ENCODE assay signal across 9 cellular contexts in genomic region chr12:57458665-57459054, GRCh38. TPM values are rescaled to one million over a fixed set of nuclear protein-coding genes. Genes with fewer than 3 reads are reported as not detected.
DNase-seq lines count a peak whose midpoint lies in the region; ATAC-seq, FAIRE-seq and TF ChIP-seq lines count a peak whose summit lies in the region.
"Had no signal": no experiment of that assay in that cellular context is flagged by ENCODE, and none has a peak within 500 bp of the region (broad histone marks: within the 10 kb centered on the region; RNA-seq: fewer than 3 reads in every experiment).

No MANE protein-coding gene starts in this region.

- no peaks in the 10 kb centered on the region for H3K9me3 ChIP-seq in mammary epithelial cell (replicated peaks; ENCODE audit: insufficient read depth, low read length)
- no peaks in the 10 kb centered on the region for H3K9me3 ChIP-seq in mucosa of rectum (ENCODE audit: control insufficient read depth in 2 of 2, low read length in 2 of 2)

- DNase-seq in stimulated activated naive CD8-positive, alpha-beta T cell treated with anti-CD3 and anti-CD28 coated beads, Interleukin-15, Interleukin-2, amounts not matched to agents 100 U/mL and 50 U/mL, for 24 hours = no peak
- DNase-seq in mammary epithelial cell = no peak
- DNase-seq in urothelium cell line (ENCODE audit: low spot score) = no peak
- DNase-seq in superior temporal gyrus (ENCODE audit: extremely low spot score) = no peak

- in situ Hi-C loops in mammary epithelial cell (cut with MboI; ENCODE audit: low sequenced_read_pairs in 2 of 2) = loop anchor here (5.0 to 10.0 kb wide), 3 partner anchors 146 to 194 kb away; no protein-coding TSS in a partner anchor

- H3K9ac ChIP-seq in mammary epithelial cell (ENCODE audit: insufficient read depth, low read length) (peak overlapping the region; percentile 7), mucosa of rectum (ENCODE audit: low read depth in 1 of 2, low read length in 2 of 2) (peak overlapping the region; percentile 79 to 92)

- H3K4me1 ChIP-seq in mammary epithelial cell (ENCODE audit: insufficient read depth, low read length) (peaks cover 32% of the 10 kb centered on the region), mucosa of rectum (ENCODE audit: control insufficient read depth in 2 of 2, insufficient read depth in 2 of 2, low read length in 2 of 2) (peaks cover 30 to 39% of the 10 kb centered on the region in 2 donors)

- peak overlapping the region; percentile 91 for H3K27ac Mint-ChIP-seq in stimulated activated naive CD8-positive, alpha-beta T cell treated with anti-CD3 and anti-CD28 coated beads, Interleukin-15, Interleukin-2, amounts not matched to agents 100 ng/mL and 50 ng/mL, for 24 hours

- H3K9me3 Mint-ChIP-seq in stimulated activated naive CD8-positive, alpha-beta T cell treated with anti-CD3 and anti-CD28 coated beads, Interleukin-15, Interleukin-2, amounts not matched to agents 100 ng/mL and 50 ng/mL, for 24 hours = no peaks in the 10 kb centered on the region

- intact Hi-C loops in mammary epithelial cell (cut with micrococcal nuclease) = loop anchor here (2.0 kb wide), 2 partner anchors 60 to 164 kb away; no protein-coding TSS in a partner anchor

- 60% methylated on average over 3 of the region's 3 CpGs for WGBS in mammary epithelial cell (ENCODE audit: low coverage, missing lambda C conversion rate)

- H3K36me3 Mint-ChIP-seq in stimulated activated naive CD8-positive, alpha-beta T cell treated with anti-CD3 and anti-CD28 coated beads, Interleukin-15, Interleukin-2, amounts not matched to agents 100 ng/mL and 50 ng/mL, for 24 hours (ENCODE audit: low read depth) = no peaks in the 10 kb centered on the region

- dilution Hi-C loops in mammary epithelial cell (cut with HindIII; ENCODE audit: low sequenced_read_pairs) = no loop called here

- no peak for TF ChIP-seq CTCF in mammary epithelial cell (conservative IDR thresholded peaks at IDR 0.05 in 1 of 2, IDR thresholded peaks at IDR 0.05 in 1 of 2; ENCODE audit: extremely low read depth in 1 of 2, insufficient read depth in 1 of 2, low read depth in 1 of 2, low read length in 2 of 2)

- H3K36me3 ChIP-seq in mammary epithelial cell (ENCODE audit: insufficient read depth, low read length) = no peaks in the 10 kb centered on the region
- H3K36me3 ChIP-seq in mucosa of rectum (ENCODE audit: control insufficient read depth in 2 of 2, insufficient read depth in 2 of 2, low read length in 2 of 2) = no peaks in the 10 kb centered on the region

- peak overlapping the region; percentile 92 for H3K4me3 Mint-ChIP-seq in stimulated activated naive CD8-positive, alpha-beta T cell treated with anti-CD3 and anti-CD28 coated beads, Interleukin-15, Interleukin-2, amounts not matched to agents 100 ng/mL and 50 ng/mL, for 24 hours

- peak overlapping the region; percentile 53 to 81 (median 68) for H3K4me3 ChIP-seq in mammary epithelial cell (replicated peaks in 1 of 3; ENCODE audit: insufficient read depth in 1 of 3, low read depth in 2 of 3, low read length in 3 of 3)
- peak overlapping the region; percentile 85 to 92 for H3K4me3 ChIP-seq in mucosa of rectum (ENCODE audit: low read length in 2 of 2)

- no peaks in the 10 kb centered on the region for H3K27me3 ChIP-seq in mammary epithelial cell (ENCODE audit: insufficient read depth, low read length)
- H3K27me3 ChIP-seq in mucosa of rectum (ENCODE audit: control insufficient read depth in 2 of 2, insufficient read depth in 2 of 2, low read length in 2 of 2) = peaks cover 9 to 11% of the 10 kb centered on the region in 2 donors

- FAIRE-seq in urothelium cell line (lab: Jason Lieb, UNC) = no peak

- CTCF ChIA-PET in mammary epithelial cell (lab: Charles Lee; ENCODE audit: low non-redundant PET) = interaction anchor here (0.6 to 0.7 kb wide), 2 partner anchors 90 to 229 kb away, joined by 4 read pairs; partner anchors contain the start of gene SHMT2

- no peaks in the 10 kb centered on the region for H3K27me3 Mint-ChIP-seq in stimulated activated naive CD8-positive, alpha-beta T cell treated with anti-CD3 and anti-CD28 coated beads, Interleukin-15, Interleukin-2, amounts not matched to agents 100 ng/mL and 50 ng/mL, for 24 hours

- H3K4me2 ChIP-seq in mammary epithelial cell (ENCODE audit: insufficient read depth, low read depth, low read length) = peak overlapping the region; percentile 89

- ATAC-seq in stimulated activated naive CD8-positive, alpha-beta T cell treated with anti-CD3 and anti-CD28 coated beads, Interleukin-15, Interleukin-2, amounts not matched to agents 100 U/mL and 50 U/mL, for 24 hours = no peak
- ATAC-seq in GM21576 (IDR thresholded peaks at IDR 0.05; ENCODE audit: unreplicated experiment) (no peak), HG03097 (IDR thresholded peaks at IDR 0.05; ENCODE audit: low FRiP score, unreplicated experiment) (no peak)

- peak overlapping the region; percentile 68 for H3K27ac ChIP-seq in mammary epithelial cell (ENCODE audit: insufficient read depth, low read depth, low read length)
- peak overlapping the region; percentile 87 to 91 for H3K27ac ChIP-seq in mucosa of rectum (ENCODE audit: low read depth in 2 of 2, low read length in 2 of 2)

- peaks cover 71% of the 10 kb centered on the region for H3K4me1 Mint-ChIP-seq in stimulated activated naive CD8-positive, alpha-beta T cell treated with anti-CD3 and anti-CD28 coated beads, Interleukin-15, Interleukin-2, amounts not matched to agents 100 ng/mL and 50 ng/mL, for 24 hours (ENCODE audit: low read depth)

- no peaks in the 10 kb centered on the region for H4K20me1 ChIP-seq in mammary epithelial cell (ENCODE audit: insufficient read depth, low read length)

- no peaks in the 10 kb centered on the region for H3K79me2 ChIP-seq in mammary epithelial cell (ENCODE audit: insufficient read depth, low read length)

- TSS peak; percentile 96 for BruUV-seq in mammary epithelial cell (replicated peaks; lab: Mats Ljungman, UMichigan)

- peak overlapping the region; percentile 98 for H2AFZ ChIP-seq in mammary epithelial cell (ENCODE audit: low read depth, low read length)

RNA-seq across cellular contexts. Expression of gene GLI1, which starts 0.9 kb away (rescaled TPM):
- 1 to 10 TPM in 1 of 2 donors, under 1 TPM in 1; under 0.01 to 2.5 TPM for total RNA-seq in mammary epithelial cell
- polyA plus RNA-seq in mammary epithelial cell = 0.90 TPM
- 1.5 TPM for polyA minus RNA-seq in mammary epithelial cell

RNA-seq across cellular contexts. Expression of gene INHBE, which starts 3.6 kb away (rescaled TPM):
- total RNA-seq in mammary epithelial cell = 1 to 10 TPM in 1 of 2 donors, under 1 TPM in 1; 0.42 to 1.0 TPM
- polyA plus RNA-seq in mammary epithelial cell = 0.07 TPM
- polyA minus RNA-seq in mammary epithelial cell = not detected

RNA-seq across cellular contexts. Expression of gene ARHGAP9, which starts 21.0 kb away (rescaled TPM):
- total RNA-seq in mammary epithelial cell = 1 to 10 TPM in 1 of 2 donors, under 1 TPM in 1; 0.83 to 1.3 TPM
- not detected for polyA plus RNA-seq in mammary epithelial cell
- not detected for polyA minus RNA-seq in mammary epithelial cell
- total RNA-seq: G401 had no signal

RNA-seq across cellular contexts. Expression of gene INHBC, which starts 24.1 kb away (rescaled TPM):
- under 1 TPM in 1 of 2 donors, not detected in 1; 0.14 TPM for total RNA-seq in mammary epithelial cell
- 0.03 TPM for polyA plus RNA-seq in mammary epithelial cell
- polyA minus RNA-seq in mammary epithelial cell = not detected
- total RNA-seq: G401 had no signal

RNA-seq across cellular contexts. Expression of gene R3HDM2, which starts 27.8 kb away (rescaled TPM):
- total RNA-seq in mammary epithelial cell = 10 to 100 TPM; 16.3 to 44.7 TPM
- 10.8 TPM for polyA plus RNA-seq in mammary epithelial cell
- polyA minus RNA-seq in mammary epithelial cell = 36.9 TPM
